9 cellular contexts compared by ENCODE assay signal in the genomic region with DNA sequence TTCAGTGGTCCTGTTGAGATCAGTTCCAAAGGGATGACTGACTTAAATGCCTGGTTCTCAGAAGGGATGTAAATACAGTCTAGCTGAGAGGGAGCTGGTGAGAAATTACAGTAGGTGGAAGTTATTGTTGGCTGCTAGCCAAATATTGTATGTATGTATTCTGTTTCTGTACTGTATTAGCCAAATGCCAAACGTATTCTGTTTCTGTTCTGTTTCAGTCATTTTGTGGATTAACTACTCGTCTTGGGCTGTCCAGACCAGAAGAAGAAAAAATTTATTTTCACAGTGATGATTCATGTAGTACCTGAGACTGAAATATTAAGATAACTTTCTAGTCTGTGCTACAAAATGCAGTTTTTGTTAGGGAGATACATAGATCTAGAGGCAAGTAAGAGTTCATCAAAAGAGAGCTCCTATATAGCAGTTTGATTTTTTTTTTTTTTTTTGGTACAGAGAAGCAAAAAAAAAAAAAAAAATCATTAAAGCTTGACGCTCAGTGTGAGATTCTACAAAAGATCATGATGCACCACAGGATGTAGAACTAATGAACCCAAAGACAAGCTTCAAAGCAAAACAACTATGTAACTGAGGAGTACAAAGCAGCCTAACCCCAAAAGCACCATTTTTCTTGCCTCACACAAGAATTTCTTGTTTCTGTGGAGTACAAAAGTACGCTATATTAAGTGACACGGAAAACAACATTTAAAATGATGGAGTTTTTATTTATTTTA. TPM values are rescaled to one million over a fixed set of nuclear protein-coding genes. Genes with fewer than 3 reads are reported as not detected.
DNase-seq lines count a peak whose midpoint lies in the region; ATAC-seq and TF ChIP-seq lines count a peak whose summit lies in the region.
"Had no signal": no experiment of that assay in that cellular context is flagged by ENCODE, and none has a peak within 500 bp of the region (broad histone marks: within the 10 kb centered on the region; RNA-seq: fewer than 3 reads in every experiment).

No MANE protein-coding gene starts in this region.

- TF ChIP-seq CTCF in endothelial cell (IDR thresholded peaks at IDR 0.05; ENCODE audit: unreplicated experiment): no peak

- peaks cover 9% of the 10 kb centered on the region for H3K4me1 Mint-ChIP-seq in endothelial cell (ENCODE audit: unreplicated experiment)

- no peaks in the 10 kb centered on the region for H3K27me3 Mint-ChIP-seq in endothelial cell (ENCODE audit: unreplicated experiment)

- H3K4me3 Mint-ChIP-seq in endothelial cell (ENCODE audit: unreplicated experiment): no peak overlapping the region

- intact Hi-C loops in sciatic nerve (cut with DNase I): no loop called here
- intact Hi-C loops in head of caudate nucleus (cut with DNase I): no loop called here

- H3K36me3 Mint-ChIP-seq in endothelial cell (ENCODE audit: low read depth, unreplicated experiment): no peaks in the 10 kb centered on the region

- peak; percentile 35 for ATAC-seq in GM18520 (IDR thresholded peaks at IDR 0.05; ENCODE audit: unreplicated experiment)
- peak; percentile 57 for ATAC-seq in GM21528 (IDR thresholded peaks at IDR 0.05; ENCODE audit: low FRiP score, unreplicated experiment)
- ATAC-seq in HG03565 (IDR thresholded peaks at IDR 0.05; ENCODE audit: unreplicated experiment): peak; percentile 59
- ATAC-seq in sciatic nerve: no peak

- H3K27ac Mint-ChIP-seq in endothelial cell (ENCODE audit: unreplicated experiment): peak overlapping the region; percentile 7

- no peak for DNase-seq in endothelial cell (ENCODE audit: low spot score)
- no peak for DNase-seq in AG08396 (ENCODE audit: low spot score)
- no peak for DNase-seq in sciatic nerve (ENCODE audit: low spot score)
- DNase-seq in stimulated activated CD4-positive, alpha-beta T cell treated with anti-CD3 and anti-CD28 coated beads, Interleukin-2, amount 100 ng/mL, for 24 hours: no peak
- no peak for DNase-seq in head of caudate nucleus
- DNase-seq: colonic mucosa had no signal

- H3K9me3 Mint-ChIP-seq in endothelial cell (ENCODE audit: unreplicated experiment): no peaks in the 10 kb centered on the region

RNA-seq across cellular contexts. Expression of a gene that starts 54.8 kb away (rescaled TPM):
- total RNA-seq in endothelial cell (ENCODE audit: unreplicated experiment) (76.4 TPM), sciatic nerve (15.3 TPM)
